Comparison of ENCODE assay signal across 1 cellular context in genomic region chr4:139685180-139685579, GRCh38.
TF ChIP-seq lines count a peak whose summit lies in the region.

No MANE protein-coding gene starts in this region.

TF ChIP-seq in K562, 482 proteins besides CTCF, POLR2A, EP300 and RAD21 (continued from another document):
- TF ChIP-seq DPF2 (IDR thresholded peaks at IDR 0.05) = peak; percentile 33; the same call in 1 of the 2 replicates
- no peak for TF ChIP-seq CREB1 (IDR thresholded peaks at IDR 0.05)
- TF ChIP-seq CREB1 (CRISPR knock-in tag; IDR thresholded peaks at IDR 0.05) = no peak
- no peak for TF ChIP-seq HDGF (IDR thresholded peaks at IDR 0.05)
- no peak for TF ChIP-seq NCOA2 (IDR thresholded peaks at IDR 0.05; ENCODE audit: partially characterized antibody in 2 of 2)
- no peak for TF ChIP-seq ZZZ3 (IDR thresholded peaks at IDR 0.05)
- no peak for TF ChIP-seq ZNF24 (IDR thresholded peaks at IDR 0.05)
- TF ChIP-seq NCOA6 (IDR thresholded peaks at IDR 0.05) = no peak
- no peak for TF ChIP-seq HCFC1 (IDR thresholded peaks at IDR 0.05; ENCODE audit: low read depth, low read length)
- TF ChIP-seq TCF7L2 (IDR thresholded peaks at IDR 0.05; ENCODE audit: low read depth, low read length) = no peak
- TF ChIP-seq CEBPB (tag; IDR thresholded peaks at IDR 0.05) = no peak
- no peak for TF ChIP-seq ZNF511 (CRISPR knock-in tag; IDR thresholded peaks at IDR 0.05)
- TF ChIP-seq SPI1 (IDR thresholded peaks at IDR 0.05; ENCODE audit: borderline replicate concordance, low read depth, low read length) = peak; percentile 93
- no peak for TF ChIP-seq GTF2A2 (tag; IDR thresholded peaks at IDR 0.05)
- no peak for TF ChIP-seq THAP12 (CRISPR knock-in tag; IDR thresholded peaks at IDR 0.05)
- no peak for TF ChIP-seq CHD4 (IDR thresholded peaks at IDR 0.05; ENCODE audit: insufficient read depth, insufficient replicate concordance, low read depth, low read length, poor library complexity, severe bottlenecking)
- no peak for TF ChIP-seq ESRRA (IDR thresholded peaks at IDR 0.05; ENCODE audit: borderline replicate concordance, low read depth)
- TF ChIP-seq CHD1 (IDR thresholded peaks at IDR 0.05; ENCODE audit: low read length) = no peak
- no peak for TF ChIP-seq MAZ (CRISPR knock-in tag; conservative IDR thresholded peaks at IDR 0.05 in 1 of 2, IDR thresholded peaks at IDR 0.05 in 1 of 2)
- TF ChIP-seq MCM7 (IDR thresholded peaks at IDR 0.05) = no peak
- TF ChIP-seq SIN3A (IDR thresholded peaks at IDR 0.05; ENCODE audit: borderline replicate concordance in 2 of 2, control insufficient read depth in 1 of 2, low read depth in 2 of 2, low read length in 2 of 2) = no peak
- no peak for TF ChIP-seq CBFB (CRISPR knock-in tag; IDR thresholded peaks at IDR 0.05)
- no peak for TF ChIP-seq E2F3 (CRISPR knock-in tag; IDR thresholded peaks at IDR 0.05)
- no peak for TF ChIP-seq SREBF1 (IDR thresholded peaks at IDR 0.05; ENCODE audit: borderline replicate concordance, low read depth, low read length)
- TF ChIP-seq HNRNPK (IDR thresholded peaks at IDR 0.05; ENCODE audit: low read depth, low read length, poor library complexity, severe bottlenecking) = no peak
- TF ChIP-seq ELK1 (CRISPR knock-in tag; IDR thresholded peaks at IDR 0.05) = no peak
- TF ChIP-seq TAL1 (IDR thresholded peaks at IDR 0.05) = peak; percentile 74
- TF ChIP-seq CREB3 (tag; conservative IDR thresholded peaks at IDR 0.05; ENCODE audit: low read depth) = no peak
- no peak for TF ChIP-seq GTF3C2 (IDR thresholded peaks at IDR 0.05; ENCODE audit: borderline replicate concordance, extremely low read depth, insufficient read length)
- no peak for TF ChIP-seq HEY1 (CRISPR knock-in tag; IDR thresholded peaks at IDR 0.05; ENCODE audit: borderline replicate concordance)
- no peak for TF ChIP-seq KAT7 (CRISPR knock-in tag; IDR thresholded peaks at IDR 0.05; ENCODE audit: borderline replicate concordance)
- no peak for TF ChIP-seq ZNF232 (CRISPR knock-in tag; IDR thresholded peaks at IDR 0.05)
- TF ChIP-seq HES1 (IDR thresholded peaks at IDR 0.05; ENCODE audit: low read depth) = no peak
- no peak for TF ChIP-seq PHB2 (IDR thresholded peaks at IDR 0.05; ENCODE audit: low read depth)
- TF ChIP-seq THRA (IDR thresholded peaks at IDR 0.05) = no peak
- peak; percentile 25; the same call in 1 of the 2 replicates for TF ChIP-seq ZNF384 (IDR thresholded peaks at IDR 0.05; ENCODE audit: low read depth, low read length)
- TF ChIP-seq E2F6 (IDR thresholded peaks at IDR 0.05; ENCODE audit: borderline replicate concordance in 1 of 2, extremely low read depth in 1 of 2, insufficient read depth in 1 of 2, insufficient read length in 1 of 2, low read depth in 1 of 2, low read length in 1 of 2, poor library complexity in 1 of 2, severe bottlenecking in 1 of 2) = peak; percentile 19 to 75
- TF ChIP-seq FOXJ2 (tag; IDR thresholded peaks at IDR 0.05) = no peak
- TF ChIP-seq LCOR (CRISPR knock-in tag; IDR thresholded peaks at IDR 0.05) = no peak
- peak; percentile 44 for TF ChIP-seq FOSL1 (tag; conservative IDR thresholded peaks at IDR 0.05)
- no peak for TF ChIP-seq PBX2 (CRISPR knock-in tag; IDR thresholded peaks at IDR 0.05; ENCODE audit: low read depth)
- no peak for TF ChIP-seq PBX2 (tag; conservative IDR thresholded peaks at IDR 0.05; ENCODE audit: low read depth)
- no peak for TF ChIP-seq SNAPC5 (CRISPR knock-in tag; IDR thresholded peaks at IDR 0.05)
- no peak for TF ChIP-seq PHF20 (IDR thresholded peaks at IDR 0.05; ENCODE audit: partially characterized antibody)
- no peak for TF ChIP-seq ZNF57 (CRISPR knock-in tag; IDR thresholded peaks at IDR 0.05)
- no peak for TF ChIP-seq NFIC (IDR thresholded peaks at IDR 0.05)
- TF ChIP-seq MEIS2 (IDR thresholded peaks at IDR 0.05; ENCODE audit: partially characterized antibody) = peak; percentile 54
- TF ChIP-seq ESRRB (CRISPR knock-in tag; IDR thresholded peaks at IDR 0.05; ENCODE audit: borderline replicate concordance) = no peak
- TF ChIP-seq ZBTB17 (CRISPR knock-in tag; IDR thresholded peaks at IDR 0.05) = no peak
- no peak for TF ChIP-seq ZNF217 (CRISPR knock-in tag; IDR thresholded peaks at IDR 0.05)
TF ChIP-seq in K562: peak in this region for 41.
